Comparison of ENCODE assay signal across 9 cellular contexts in the genomic region with DNA sequence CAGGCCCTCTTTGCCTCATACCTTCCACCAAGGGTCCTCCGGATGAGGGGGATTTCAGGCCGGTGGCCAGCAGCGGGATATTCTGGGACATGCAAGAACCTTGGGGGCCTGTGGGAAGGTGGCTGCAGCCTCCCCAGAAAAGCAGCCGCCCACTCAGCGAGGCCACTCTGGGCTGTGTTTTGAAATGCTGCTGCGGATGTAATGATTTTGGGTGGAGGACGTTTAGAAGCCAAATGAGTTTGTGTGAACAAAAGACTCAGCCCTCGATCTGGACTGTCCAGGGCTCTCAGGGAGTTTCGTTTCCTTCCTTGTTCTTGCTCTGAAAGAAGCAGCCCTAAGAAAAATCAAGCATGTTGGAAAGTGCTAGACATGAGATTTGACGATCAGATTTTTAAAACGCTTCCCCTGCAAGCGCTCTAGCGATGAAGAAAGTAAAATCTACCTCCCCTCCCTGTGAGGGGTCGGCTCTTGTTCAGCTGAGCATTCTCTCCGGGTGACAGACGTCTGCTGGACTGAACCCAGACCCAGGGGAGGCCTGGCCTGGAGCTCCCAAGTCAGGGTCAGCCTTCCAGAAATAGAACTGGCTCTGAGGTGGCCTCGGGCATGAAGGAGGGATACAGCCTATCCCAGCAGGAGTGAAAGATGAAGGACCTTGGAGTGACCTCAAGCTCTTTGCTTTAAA. TPM values are rescaled to one million over a fixed set of nuclear protein-coding genes. Genes with fewer than 3 reads are reported as not detected.
A peak's percentile ranks its signal among the peaks of the same experiment; 100 is the strongest.
DNase-seq lines count a peak whose midpoint lies in the region; ATAC-seq, FAIRE-seq and TF ChIP-seq lines count a peak whose summit lies in the region.
"Had no signal": no experiment of that assay in that cellular context is flagged by ENCODE, and none has a peak within 500 bp of the region (broad histone marks: within the 10 kb centered on the region; RNA-seq: fewer than 3 reads in every experiment).

No MANE protein-coding gene starts in this region.

- H3K36me3 ChIP-seq in BLaER1 = peaks cover 7% of the 10 kb centered on the region; the same call in 1 of the 2 replicates
- H3K36me3 ChIP-seq in kidney (ENCODE audit: control insufficient read depth in 1 of 2, insufficient read depth in 2 of 2, low read length in 2 of 2) = no peaks in the 10 kb centered on the region

- peaks cover 8% of the 10 kb centered on the region; the same call in 1 of the 2 replicates for H4K20me1 ChIP-seq in BLaER1

- FAIRE-seq in kidney (lab: Jason Lieb, UNC) = no peak

- CTCF ChIA-PET in Calu3 (lab: Charles Lee) = interaction anchor here (0.6 to 0.7 kb wide), 2 partner anchors 20 to 1060 kb away, joined by 3 read pairs; no protein-coding TSS in a partner anchor

- H3K36me3 Mint-ChIP-seq in chondrocyte (ENCODE audit: low read depth) (peaks cover 2% of the 10 kb centered on the region), Calu3 (ENCODE audit: insufficient read depth, unreplicated experiment) (no peaks in the 10 kb centered on the region)

- no peak for TF ChIP-seq CTCF in chondrocyte (IDR thresholded peaks at IDR 0.05)
- no peak for TF ChIP-seq CTCF in kidney (IDR thresholded peaks at IDR 0.05; ENCODE audit: borderline replicate concordance, extremely low read depth, insufficient read depth)
- TF ChIP-seq CTCF in Calu3 (IDR thresholded peaks at IDR 0.05; ENCODE audit: unreplicated experiment) = no peak

- no TSS peak for BruUV-seq in Calu3 (replicated peaks; lab: Mats Ljungman, UMichigan)

- no peaks in the 10 kb centered on the region for H3K27me3 Mint-ChIP-seq in chondrocyte (ENCODE audit: low read depth)
- H3K27me3 Mint-ChIP-seq in Calu3 (ENCODE audit: unreplicated experiment) = peaks cover 47% of the 10 kb centered on the region
- no peaks in the 10 kb centered on the region for H3K27me3 Mint-ChIP-seq in stimulated activated naive CD8-positive, alpha-beta T cell treated with anti-CD3 and anti-CD28 coated beads, Interleukin-15, amount 100 ng/mL, for 72 hours

- H3K4me2 ChIP-seq in BLaER1 = peak overlapping the region; percentile 63

- intact Hi-C loops in kidney (cut with DNase I) (no loop called here), Calu3 (cut with micrococcal nuclease; ENCODE audit: unreplicated experiment) (no loop called here)

- peaks cover 41% of the 10 kb centered on the region for H3K4me1 ChIP-seq in BLaER1
- H3K4me1 ChIP-seq in kidney (ENCODE audit: control insufficient read depth in 1 of 2, insufficient read depth in 1 of 2, low read depth in 1 of 2, low read length in 2 of 2) = peaks cover 0 to 30% of the 10 kb centered on the region in 2 donors

- H3K4me3 ChIP-seq in BLaER1 (no peak overlapping the region), kidney (ENCODE audit: low read length in 2 of 2) (no peak overlapping the region)

- DNase-seq in chondrocyte (ENCODE audit: low spot score) (no peak), kidney (no peak), retina (peak; percentile 58), Calu3 (no peak), NCI-H82 (lab: John Stamatoyannopoulos, UW) (no peak)
- no peak for DNase-seq in stimulated activated CD8-positive, alpha-beta memory T cell treated with anti-CD3 and anti-CD28 coated beads, Interleukin-4, amount 100 ng/mL, for 48 hours
- no peak for DNase-seq in stimulated activated naive CD8-positive, alpha-beta T cell treated with anti-CD3 and anti-CD28 coated beads, Interleukin-15, amount 100 ng/mL, for 72 hours
- DNase-seq: activated CD4-positive, alpha-beta T cell treated with anti-CD3 and anti-CD28 coated beads for 4 hours had no signal

- H3K27me3 ChIP-seq in BLaER1 = no peaks in the 10 kb centered on the region

- ATAC-seq in stimulated activated naive CD8-positive, alpha-beta T cell treated with anti-CD3 and anti-CD28 coated beads, Interleukin-15, amount 100 ng/mL, for 72 hours = no peak

- no peak overlapping the region for H3K9ac ChIP-seq in BLaER1
- H3K9ac ChIP-seq in kidney (ENCODE audit: low read length in 2 of 2) = no peak overlapping the region

- H3K9me3 Mint-ChIP-seq in chondrocyte (ENCODE audit: low read depth) = no peaks in the 10 kb centered on the region
- H3K9me3 Mint-ChIP-seq in Calu3 (ENCODE audit: low read depth, unreplicated experiment) = no peaks in the 10 kb centered on the region
- no peaks in the 10 kb centered on the region for H3K9me3 Mint-ChIP-seq in stimulated activated naive CD8-positive, alpha-beta T cell treated with anti-CD3 and anti-CD28 coated beads, Interleukin-15, amount 100 ng/mL, for 72 hours

- H3K27ac ChIP-seq in BLaER1 (peak overlapping the region; percentile 70; the same call in 1 of the 2 replicates), kidney (ENCODE audit: low read depth in 2 of 2, low read length in 2 of 2) (peak overlapping the region; percentile 75 to 79)

- H3K4me1 Mint-ChIP-seq in chondrocyte (ENCODE audit: low read depth) (peaks cover 45% of the 10 kb centered on the region), Calu3 (ENCODE audit: low read depth, unreplicated experiment) (no peaks in the 10 kb centered on the region)
- H3K4me1 Mint-ChIP-seq in stimulated activated naive CD8-positive, alpha-beta T cell treated with anti-CD3 and anti-CD28 coated beads, Interleukin-15, amount 100 ng/mL, for 72 hours = peaks cover 18% of the 10 kb centered on the region

- H3K9me3 ChIP-seq in BLaER1 = no peaks in the 10 kb centered on the region
- no peaks in the 10 kb centered on the region for H3K9me3 ChIP-seq in kidney (ENCODE audit: control insufficient read depth in 1 of 2, low read length in 2 of 2)

- H3K4me3 Mint-ChIP-seq in chondrocyte (ENCODE audit: unreplicated experiment) = peak overlapping the region; percentile 64
- no peak overlapping the region for H3K4me3 Mint-ChIP-seq in Calu3 (ENCODE audit: low read depth, unreplicated experiment)
- no peak overlapping the region for H3K4me3 Mint-ChIP-seq in stimulated activated naive CD8-positive, alpha-beta T cell treated with anti-CD3 and anti-CD28 coated beads, Interleukin-15, amount 100 ng/mL, for 72 hours

- H3K27ac Mint-ChIP-seq in chondrocyte (ENCODE audit: unreplicated experiment) (peak overlapping the region; percentile 97), Calu3 (ENCODE audit: unreplicated experiment) (no peak overlapping the region)
- H3K27ac Mint-ChIP-seq in stimulated activated naive CD8-positive, alpha-beta T cell treated with anti-CD3 and anti-CD28 coated beads, Interleukin-15, amount 100 ng/mL, for 72 hours = no peak overlapping the region

RNA-seq across cellular contexts. Expression of a gene that starts 12.9 kb away (rescaled TPM):
- total RNA-seq in chondrocyte = 69.6 to 107 TPM (median 70.4 TPM) in 3 replicates
- total RNA-seq in kidney = 96.3 TPM
- polyA plus RNA-seq in kidney (ENCODE audit: insufficient read depth, low read depth, low replicate concordance) = 10.3 TPM
- total RNA-seq in Calu3 (2022) = 0.51 and 0.97 TPM in 2 replicates

Comparison
In these comparisons a context has a peak if more than half of its experiments do, and no peak if none do; other contexts are left out.
1. RNA of a gene that starts 12.9 kb away (total RNA-seq): 96.3 TPM in kidney (single experiment) and 69.6 to 107 TPM in chondrocyte; 0.51 to 0.97 TPM in Calu3; every median in the first group is over 10 times any median in the second.